In the genomic region with DNA sequence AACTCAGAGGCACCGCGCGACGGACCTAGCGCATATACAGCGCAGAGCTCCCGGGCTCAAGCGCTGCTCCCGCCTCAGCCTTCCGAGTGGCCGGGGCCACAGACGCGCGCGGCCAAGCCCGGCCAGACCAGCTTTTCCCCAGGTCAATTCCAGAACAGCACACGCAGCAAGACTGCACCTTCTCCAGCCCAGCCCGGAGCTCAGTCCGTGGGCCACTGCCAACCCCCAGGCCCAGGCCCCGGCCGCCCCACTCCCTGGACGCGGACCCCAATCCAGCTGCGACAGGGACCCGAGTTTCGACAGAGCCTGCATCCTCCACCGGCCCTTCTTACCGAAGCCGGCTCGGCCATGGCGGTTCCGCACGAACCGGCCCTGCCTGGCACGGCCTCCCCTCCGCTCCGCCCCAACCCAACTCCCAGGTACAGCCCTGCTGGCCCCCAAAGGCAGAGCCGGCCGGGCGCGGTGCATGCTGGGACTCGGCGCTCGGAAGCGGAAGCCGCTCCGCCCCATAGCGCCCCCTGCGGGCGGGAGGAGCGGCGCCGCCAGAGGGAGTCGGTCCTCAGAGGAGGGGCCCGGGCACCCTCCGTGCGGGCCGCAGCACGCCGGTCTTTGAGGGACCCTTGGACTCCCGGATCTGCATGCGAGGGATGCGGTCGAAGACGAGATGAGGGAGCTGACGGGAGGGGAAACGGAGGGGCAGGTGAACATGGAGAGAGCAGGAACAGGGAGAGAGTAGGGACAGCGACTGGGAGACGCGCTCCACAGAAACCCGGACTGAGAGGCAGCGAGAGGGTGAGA, we compare ENCODE assay signal across 8 cellular contexts. TPM values are rescaled to one million over a fixed set of nuclear protein-coding genes. Genes with fewer than 3 reads are reported as not detected.
DNase-seq lines count a peak whose midpoint lies in the region; ATAC-seq and TF ChIP-seq lines count a peak whose summit lies in the region.

Gene ZNF425 (minus strand): TSS at position 461 of the 798 bp plus-strand sequence. CDS start 111 bp downstream, at position 350.

- peaks cover 18% of the 10 kb centered on the region for H3K4me1 Mint-ChIP-seq in endothelial cell (ENCODE audit: unreplicated experiment)

- TF ChIP-seq CTCF in endothelial cell (IDR thresholded peaks at IDR 0.05; ENCODE audit: unreplicated experiment) = peak; percentile 98

- H3K27ac Mint-ChIP-seq in endothelial cell (ENCODE audit: unreplicated experiment) = peak within 1 kb of the TSS; percentile 100

- H3K27me3 ChIP-seq in NT2/D1 (ENCODE audit: insufficient read depth, insufficient read length) (no peaks in the 10 kb centered on the region), mononuclear cell (ENCODE audit: insufficient read depth, low read length) (no peaks in the 10 kb centered on the region)

- H3K4me1 ChIP-seq in NT2/D1 (ENCODE audit: insufficient read depth, insufficient read length) (no peaks in the 10 kb centered on the region), mononuclear cell (ENCODE audit: insufficient read depth, low read length) (peaks cover 16% of the 10 kb centered on the region)

- H3K36me3 ChIP-seq in NT2/D1 (ENCODE audit: insufficient read depth, insufficient read length, low read length) = peaks cover 8% of the 10 kb centered on the region

- H3K4me3 Mint-ChIP-seq in endothelial cell (ENCODE audit: unreplicated experiment) = peak within 1 kb of the TSS; percentile 100

- peaks cover 7% of the 10 kb centered on the region for H3K9me3 Mint-ChIP-seq in endothelial cell (ENCODE audit: unreplicated experiment)

- peaks cover 28% of the 10 kb centered on the region for H3K36me3 Mint-ChIP-seq in endothelial cell (ENCODE audit: low read depth, unreplicated experiment)

- H3K4me3 ChIP-seq in NT2/D1 (ENCODE audit: insufficient read length, low read depth) = peak within 1 kb of the TSS; percentile 94
- peak within 1 kb of the TSS; percentile 88 for H3K4me3 ChIP-seq in mononuclear cell (ENCODE audit: low read length)

- H3K9me3 ChIP-seq in NT2/D1 (ENCODE audit: insufficient read depth, low read length) (peaks cover 10% of the 10 kb centered on the region; the same call in 1 of the 2 replicates), mononuclear cell (ENCODE audit: low read depth, low read length) (peaks cover 9% of the 10 kb centered on the region)

- DNase-seq in D341Med (ENCODE audit: low spot score) = peak; percentile 96
- DNase-seq in HUDEP-2 (lab: John Stamatoyannopoulos, UW; ENCODE audit: unreplicated experiment in 76 of 76) = peak in 75 of 76 experiments; percentile 12 to 94 (median 86)
- peak; percentile 90 for DNase-seq in NT2/D1 (ENCODE audit: low read depth, low spot score)
- peak; percentile 95 for DNase-seq in activated CD8-positive, alpha-beta memory T cell treated with anti-CD3 and anti-CD28 coated beads, Interleukin-2, amount 50 U/mL, for 4 hours
- DNase-seq in endothelial cell (ENCODE audit: low spot score) = peak; percentile 98
- peak; percentile 82 to 85 for DNase-seq in stimulated activated CD8-positive, alpha-beta memory T cell treated with anti-CD3 and anti-CD28 coated beads, Interleukin-4, amount 100 ng/mL, for 1 hour (ENCODE audit: low read depth in 2 of 2, low spot score in 1 of 2)

- H3K9ac ChIP-seq in NT2/D1 (ENCODE audit: insufficient read length, low read depth) = peak within 1 kb of the TSS; percentile 98

- H3K27me3 Mint-ChIP-seq in endothelial cell (ENCODE audit: unreplicated experiment) = peaks cover 20% of the 10 kb centered on the region

- ATAC-seq in GM21390 (IDR thresholded peaks at IDR 0.05; ENCODE audit: unreplicated experiment) = peak; percentile 85

RNA-seq across cellular contexts. Expression of gene ZNF425, which starts in this region (rescaled TPM):
- total RNA-seq in endothelial cell (ENCODE audit: unreplicated experiment) = 6.2 TPM
- total RNA-seq in mononuclear cell = 0.10 TPM

Comparison
In these comparisons a context has a peak if more than half of its experiments do, and no peak if none do; other contexts are left out.
1. Peak in every context shown above with its lines: DNase-seq, ATAC-seq and H3K4me3 ChIP-seq.